Comparison of ENCODE assay signal across 28 cellular contexts in the genomic region with DNA sequence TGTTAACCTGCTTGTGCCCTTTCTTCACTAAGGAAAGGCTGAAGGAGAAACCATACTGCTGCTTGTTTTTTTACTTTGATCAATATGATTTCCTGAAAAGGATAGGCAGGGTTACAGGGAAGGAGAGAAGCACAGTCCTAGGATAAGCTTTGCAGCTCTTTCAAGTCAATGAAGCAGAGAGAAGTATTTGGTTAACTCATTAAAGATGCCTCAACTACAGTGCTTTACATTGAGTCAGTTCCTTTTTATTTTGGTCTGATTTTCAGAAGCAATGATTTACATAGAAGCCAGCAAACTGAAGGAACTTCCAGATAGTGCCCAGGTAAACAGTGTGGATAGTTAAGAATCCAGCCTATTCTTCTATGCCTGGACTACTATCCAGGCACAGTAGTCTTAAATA.
"Had no signal": no experiment of that assay in that cellular context is flagged by ENCODE, and none has a peak within 500 bp of the region (broad histone marks: within the 10 kb centered on the region; RNA-seq: fewer than 3 reads in every experiment).

No MANE protein-coding gene starts in this region.

- H3K9me3 ChIP-seq: colonic mucosa, testis had no signal

- H3K36me3 ChIP-seq: colonic mucosa had no signal

- H3K4me1 ChIP-seq: colonic mucosa, neural progenitor cell, parathyroid adenoma, testis had no signal

- H3K27me3 Mint-ChIP-seq: activated CD4-positive, alpha-beta T cell treated with anti-CD3 and anti-CD28 coated beads for 36 hours; activated CD8-positive, alpha-beta memory T cell treated with anti-CD3 and anti-CD28 coated beads, Interleukin-2, amount 10 ng/mL, durations not matched to agents 7 days and 5 days; activated naive CD8-positive, alpha-beta T cell; naive thymus-derived CD4-positive, alpha-beta T cell had no signal

- H3K27ac ChIP-seq: colonic mucosa, epithelial cell of prostate, neural progenitor cell, parathyroid adenoma, testis, transverse colon had no signal

- H3K4me2 ChIP-seq: neural progenitor cell had no signal

- H3K4me3 Mint-ChIP-seq: activated CD4-positive, alpha-beta T cell treated with anti-CD3 and anti-CD28 coated beads for 36 hours; activated CD8-positive, alpha-beta memory T cell treated with anti-CD3 and anti-CD28 coated beads, Interleukin-2, amount 10 ng/mL, durations not matched to agents 7 days and 5 days; activated CD8-positive, alpha-beta T cell treated with anti-CD3 and anti-CD28 coated beads, Interleukin-2, amount 10 ng/mL, durations not matched to agents 7 days and 5 days; activated naive CD8-positive, alpha-beta T cell; neural progenitor cell had no signal

- H3K9ac ChIP-seq: neural progenitor cell, parathyroid adenoma had no signal

- ATAC-seq: activated CD4-positive, alpha-beta T cell treated with anti-CD3 and anti-CD28 coated beads for 36 hours; activated CD8-positive, alpha-beta memory T cell treated with anti-CD3 and anti-CD28 coated beads, Interleukin-2, amount 10 ng/mL, durations not matched to agents 7 days and 5 days; activated CD8-positive, alpha-beta T cell treated with anti-CD3 and anti-CD28 coated beads, Interleukin-2, amount 10 ng/mL, durations not matched to agents 7 days and 5 days; left cardiac atrium; left ventricle myocardium superior; naive thymus-derived CD4-positive, alpha-beta T cell; right cardiac atrium; stimulated activated naive CD8-positive, alpha-beta T cell treated with anti-CD3 and anti-CD28 coated beads, Interleukin-15, Interleukin-2, amounts not matched to agents 100 U/mL and 50 U/mL, for 24 hours had no signal

- H3K4me3 ChIP-seq: colonic mucosa, neural progenitor cell, testis, transverse colon had no signal

- FAIRE-seq: bronchial epithelial cell, endometrium, frontal cortex, urothelium cell line had no signal

- H3K4me1 Mint-ChIP-seq: neural progenitor cell had no signal

- DNase-seq: activated CD4-positive, alpha-beta T cell treated with anti-CD3 and anti-CD28 coated beads for 36 hours; activated CD4-positive, CD25-positive, alpha-beta regulatory T cell; activated CD8-positive, alpha-beta memory T cell treated with anti-CD3 and anti-CD28 coated beads, Interleukin-2, amount 10 ng/mL, durations not matched to agents 7 days and 5 days; activated CD8-positive, alpha-beta T cell treated with anti-CD3 and anti-CD28 coated beads, Interleukin-2, amount 10 ng/mL, durations not matched to agents 7 days and 5 days; activated effector memory CD4-positive, alpha-beta T cell treated with Interleukin-2 at 50 U/mL for 16 hours; activated naive CD4-positive, alpha-beta T cell treated with Interleukin-2 at 50 U/mL for 16 hours; anterior cingulate cortex; colonic mucosa; effector CD8-positive, alpha-beta T cell; glutamatergic neuron; left cardiac atrium; left ventricle myocardium superior; midbrain; naive thymus-derived CD4-positive, alpha-beta T cell; occipital lobe; right cardiac atrium; stimulated activated naive CD8-positive, alpha-beta T cell treated with anti-CD3 and anti-CD28 coated beads, Interleukin-15, Interleukin-2, amounts not matched to agents 100 U/mL and 50 U/mL, for 24 hours; T-helper 1 cell; testis; transverse colon had no signal

- H3K27me3 ChIP-seq: colonic mucosa, neural progenitor cell, testis, transverse colon had no signal

- H3K27ac Mint-ChIP-seq: activated CD4-positive, alpha-beta T cell treated with anti-CD3 and anti-CD28 coated beads for 36 hours; activated CD8-positive, alpha-beta memory T cell treated with anti-CD3 and anti-CD28 coated beads, Interleukin-2, amount 10 ng/mL, durations not matched to agents 7 days and 5 days; activated CD8-positive, alpha-beta T cell treated with anti-CD3 and anti-CD28 coated beads, Interleukin-2, amount 10 ng/mL, durations not matched to agents 7 days and 5 days; activated naive CD8-positive, alpha-beta T cell; neural progenitor cell had no signal

- H2AFZ ChIP-seq: neural progenitor cell, parathyroid adenoma had no signal
